In genomic region chr4:97235516-97235915, GRCh38 we compare ENCODE assay signal across 23 cellular contexts.
DNase-seq lines count a peak whose midpoint lies in the region; ATAC-seq and TF ChIP-seq lines count a peak whose summit lies in the region.
"Had no signal": no experiment of that assay in that cellular context is flagged by ENCODE, and none has a peak within 500 bp of the region (broad histone marks: within the 10 kb centered on the region; RNA-seq: fewer than 3 reads in every experiment).

No MANE protein-coding gene starts in this region.

- no peak overlapping the region for H3K4me2 ChIP-seq in H9 (ENCODE audit: insufficient read depth, insufficient read length, low read length)
- H3K4me2 ChIP-seq: KMS-11 had no signal

- H3K18ac ChIP-seq in H9 (ENCODE audit: insufficient read length, low read depth, low read length), result no peak overlapping the region

- H3K79me2 ChIP-seq in H9 (ENCODE audit: insufficient read depth, low read length), result no peaks in the 10 kb centered on the region

- H3T11ph ChIP-seq in H9 (ENCODE audit: low read length), result no peak overlapping the region

- no peaks in the 10 kb centered on the region for H3K23me2 ChIP-seq in H9 (ENCODE audit: insufficient read length, low read depth, low read length, poor library complexity, severe bottlenecking)

- H3K27me3 Mint-ChIP-seq in H9 (ENCODE audit: low read depth), result no peaks in the 10 kb centered on the region
- H3K27me3 Mint-ChIP-seq in endodermal cell (ENCODE audit: insufficient read depth), result no peaks in the 10 kb centered on the region
- no peaks in the 10 kb centered on the region for H3K27me3 Mint-ChIP-seq in neural crest cell (ENCODE audit: low read depth)
- no peaks in the 10 kb centered on the region for H3K27me3 Mint-ChIP-seq in activated CD4-positive, alpha-beta T cell treated with anti-CD3 and anti-CD28 coated beads, Interleukin-2, amount 10 ng/mL, durations not matched to agents 24 days and 14 days
- H3K27me3 Mint-ChIP-seq in CD4-positive, alpha-beta T cell, result no peaks in the 10 kb centered on the region
- H3K27me3 Mint-ChIP-seq: CD8-positive, alpha-beta memory T cell; stimulated activated naive CD8-positive, alpha-beta T cell treated with anti-CD3 and anti-CD28 coated beads, Interleukin-15, Interleukin-2, amounts not matched to agents 100 ng/mL and 50 ng/mL, for 24 hours had no signal

- no peak overlapping the region for H2AFZ ChIP-seq in H9 (ENCODE audit: low read length)

- H2BK20ac ChIP-seq in H9 (ENCODE audit: low read depth, low read length, poor library complexity, severe bottlenecking), result no peak overlapping the region

- H3K4me3 Mint-ChIP-seq in H9 (no peak overlapping the region), endodermal cell (no peak overlapping the region), neural crest cell (no peak overlapping the region)
- H3K4me3 Mint-ChIP-seq in activated CD4-positive, alpha-beta T cell treated with anti-CD3 and anti-CD28 coated beads, Interleukin-2, amount 10 ng/mL, durations not matched to agents 24 days and 14 days, result no peak overlapping the region
- no peak overlapping the region for H3K4me3 Mint-ChIP-seq in CD4-positive, alpha-beta T cell
- H3K4me3 Mint-ChIP-seq: CD8-positive, alpha-beta memory T cell; stimulated activated naive CD8-positive, alpha-beta T cell treated with anti-CD3 and anti-CD28 coated beads, Interleukin-15, Interleukin-2, amounts not matched to agents 100 ng/mL and 50 ng/mL, for 24 hours had no signal

- H3K9me3 ChIP-seq in H9 (ENCODE audit: control insufficient read depth, low read depth, low read length) (no peaks in the 10 kb centered on the region), endodermal cell (ENCODE audit: control insufficient read depth, low read length) (no peaks in the 10 kb centered on the region)
- H3K9me3 ChIP-seq in CD4-positive, alpha-beta T cell (ENCODE audit: control insufficient read depth, low read length), result no peaks in the 10 kb centered on the region
- H3K9me3 ChIP-seq: mucosa of descending colon, tibial nerve had no signal

- H3K9ac ChIP-seq in H9 (ENCODE audit: extremely low read depth, insufficient read length, low read length), result no peak overlapping the region
- no peak overlapping the region for H3K9ac ChIP-seq in endodermal cell (ENCODE audit: extremely low read depth, low read length, poor library complexity, severe bottlenecking)
- H3K9ac ChIP-seq: KMS-11 had no signal

- no peak overlapping the region for H4K5ac ChIP-seq in H9 (ENCODE audit: insufficient read length, low read depth, low read length)

- H3K56ac ChIP-seq in H9 (ENCODE audit: insufficient read length, low read depth, low read length), result no peak overlapping the region

- no peak overlapping the region for H2AK5ac ChIP-seq in H9 (ENCODE audit: insufficient read length, low read length)

- H3K14ac ChIP-seq in H9 (ENCODE audit: insufficient read depth, low read length), result no peak overlapping the region

- DNase-seq in H9, result peak; percentile 26
- DNase-seq in NCI-H748 (lab: John Stamatoyannopoulos, UW; ENCODE audit: unreplicated experiment), result peak; percentile 73
- DNase-seq in endodermal cell, result peak; percentile 68
- no peak for DNase-seq in neural crest cell (ENCODE audit: low read depth, low spot score)
- DNase-seq in activated CD4-positive, alpha-beta T cell treated with anti-CD3 and anti-CD28 coated beads, Interleukin-2, amount 10 ng/mL, durations not matched to agents 24 days and 14 days, result no peak
- DNase-seq in CD4-positive, alpha-beta T cell, result no peak
- DNase-seq in RWPE1 (ENCODE audit: low spot score), result no peak
- DNase-seq in mucosa of gallbladder (ENCODE audit: low spot score), result no peak
- DNase-seq: activated CD4-positive, alpha-beta T cell treated with anti-CD3 and anti-CD28 coated beads for 48 hours; CD8-positive, alpha-beta memory T cell; DND-41; left lung; mucosa of descending colon; NCI-H2029; NCI-H510A treated with DMSO at 0.1 percent for 48 hours; spleen; stimulated activated CD4-positive, alpha-beta T cell treated with anti-CD3 and anti-CD28 coated beads, Interleukin-4, amount 100 ng/mL, for 24 hours had no signal

- H3K4me1 ChIP-seq in H9 (ENCODE audit: insufficient read depth, low read length), result peaks cover 2% of the 10 kb centered on the region
- peaks cover 5% of the 10 kb centered on the region for H3K4me1 ChIP-seq in endodermal cell (ENCODE audit: control insufficient read depth, insufficient read depth, low read length)
- H3K4me1 ChIP-seq: left lung, spleen had no signal

- no peak for TF ChIP-seq CTCF in H9 (conservative IDR thresholded peaks at IDR 0.05)
- TF ChIP-seq CTCF in endodermal cell (conservative IDR thresholded peaks at IDR 0.05), result no peak
- no peak for TF ChIP-seq CTCF in neural crest cell (conservative IDR thresholded peaks at IDR 0.05)
- no peak for TF ChIP-seq CTCF in CD4-positive, alpha-beta T cell (IDR thresholded peaks at IDR 0.05)
- no peak for TF ChIP-seq CTCF in RWPE1 (conservative IDR thresholded peaks at IDR 0.05; ENCODE audit: low read depth)

- no peak for ATAC-seq in CD4-positive, alpha-beta T cell (ENCODE audit: poor library complexity)
- ATAC-seq: esophagus mucosa, left lung, mucosa of descending colon had no signal

- H3K27ac ChIP-seq in H9 (ENCODE audit: insufficient read length, low read depth, low read length) (no peak overlapping the region), endodermal cell (ENCODE audit: low read depth, low read length) (peak overlapping the region; percentile 61), RWPE1 (no peak overlapping the region)
- no peak overlapping the region for H3K27ac ChIP-seq in CD4-positive, alpha-beta T cell (ENCODE audit: low read depth, low read length)
- H3K27ac ChIP-seq: cardiac muscle cell, KMS-11, left lung, spleen, tibial nerve had no signal

- H2BK12ac ChIP-seq in H9 (ENCODE audit: insufficient read length, low read depth, low read length), result no peak overlapping the region

- peak overlapping the region; percentile 36 for H3K4me3 ChIP-seq in endodermal cell (ENCODE audit: low read length)
- H3K4me3 ChIP-seq: cardiac muscle cell, left lung, mucosa of descending colon, spleen, tibial nerve had no signal

- no CpG with 5 or more reads among the region's 3 CpGs for WGBS in H9 (ENCODE audit: extremely low coverage, insufficient read length, low lambda C conversion rate)
- WGBS in endodermal cell (ENCODE audit: insufficient coverage in 1 of 2, insufficient read length in 1 of 2), 2 experiments, result 22 to 52% methylated on average over 1 to 3 of the region's 3 CpGs

- no peak overlapping the region for H4K91ac ChIP-seq in H9 (ENCODE audit: insufficient read length, low read depth, low read length)

- H2BK15ac ChIP-seq in H9 (ENCODE audit: low read depth, low read length), result no peak overlapping the region

- no peaks in the 10 kb centered on the region for H3K79me1 ChIP-seq in H9 (ENCODE audit: insufficient read depth, low read depth, low read length, poor library complexity, severe bottlenecking)

- no peaks in the 10 kb centered on the region for H3K36me3 ChIP-seq in endodermal cell (ENCODE audit: control insufficient read depth, insufficient read depth, low read length)
- H3K36me3 ChIP-seq: cardiac muscle cell, left lung, spleen, tibial nerve had no signal

- H3K4ac ChIP-seq in H9 (ENCODE audit: low read depth, low read length), result no peak overlapping the region

- H2BK5ac ChIP-seq in H9 (ENCODE audit: insufficient read length, low read length), result no peak overlapping the region

- POLR2A ChIA-PET in CD4-positive, alpha-beta T cell (lab: Charles Lee), result no interaction called here
- POLR2A ChIA-PET in RWPE1 (lab: Yijun Ruan, JAX; ENCODE audit: low non-redundant PET), result no interaction called here

- H2BK120ac ChIP-seq in H9 (ENCODE audit: low read depth, low read length, poor library complexity, severe bottlenecking), result no peak overlapping the region

- H3K27me3 ChIP-seq in H9 (ENCODE audit: insufficient read depth, low read length) (no peaks in the 10 kb centered on the region), endodermal cell (ENCODE audit: control insufficient read depth, insufficient read depth, low read length, poor library complexity, severe bottlenecking) (no peaks in the 10 kb centered on the region)
- no peaks in the 10 kb centered on the region for H3K27me3 ChIP-seq in CD4-positive, alpha-beta T cell (ENCODE audit: control insufficient read depth, insufficient read depth, low read length)
- H3K27me3 ChIP-seq: cardiac muscle cell, left lung, spleen, tibial nerve had no signal

- no peaks in the 10 kb centered on the region for H4K20me1 ChIP-seq in H9 (ENCODE audit: control insufficient read depth, insufficient read depth, insufficient read length)

- H4K8ac ChIP-seq in H9 (replicated peaks; ENCODE audit: insufficient read length, low read depth, low read length), result no peak overlapping the region

- intact Hi-C loops in activated CD4-positive, alpha-beta T cell treated with anti-CD3 and anti-CD28 coated beads, Interleukin-2, amount 10 ng/mL, durations not matched to agents 24 days and 14 days (cut with micrococcal nuclease), result no loop called here
- intact Hi-C loops in CD4-positive, alpha-beta T cell (cut with DNase I, micrococcal nuclease), result no loop called here

- H3K9me3 Mint-ChIP-seq in H9 (no peaks in the 10 kb centered on the region), endodermal cell (no peaks in the 10 kb centered on the region), neural crest cell (no peaks in the 10 kb centered on the region)
- H3K9me3 Mint-ChIP-seq in activated CD4-positive, alpha-beta T cell treated with anti-CD3 and anti-CD28 coated beads, Interleukin-2, amount 10 ng/mL, durations not matched to agents 24 days and 14 days, result no peaks in the 10 kb centered on the region
- H3K9me3 Mint-ChIP-seq in CD4-positive, alpha-beta T cell, result peaks cover 11% of the 10 kb centered on the region

- H3K36me3 Mint-ChIP-seq in H9 (ENCODE audit: insufficient read depth in 1 of 3, low read depth in 3 of 3) (no peaks in the 10 kb centered on the region), endodermal cell (ENCODE audit: low read depth) (no peaks in the 10 kb centered on the region), neural crest cell (ENCODE audit: low read depth) (no peaks in the 10 kb centered on the region)
- no peaks in the 10 kb centered on the region for H3K36me3 Mint-ChIP-seq in activated CD4-positive, alpha-beta T cell treated with anti-CD3 and anti-CD28 coated beads, Interleukin-2, amount 10 ng/mL, durations not matched to agents 24 days and 14 days (ENCODE audit: low read depth)
- no peaks in the 10 kb centered on the region for H3K36me3 Mint-ChIP-seq in CD4-positive, alpha-beta T cell (ENCODE audit: low read depth)
- H3K36me3 Mint-ChIP-seq: CD8-positive, alpha-beta memory T cell had no signal

- peaks cover 9 to 11% of the 10 kb centered on the region in 2 experiments for H3K4me1 Mint-ChIP-seq in H9
- peaks cover 9% of the 10 kb centered on the region for H3K4me1 Mint-ChIP-seq in endodermal cell
- H3K4me1 Mint-ChIP-seq in neural crest cell, result peaks cover 32% of the 10 kb centered on the region
- no peaks in the 10 kb centered on the region for H3K4me1 Mint-ChIP-seq in activated CD4-positive, alpha-beta T cell treated with anti-CD3 and anti-CD28 coated beads, Interleukin-2, amount 10 ng/mL, durations not matched to agents 24 days and 14 days
- H3K4me1 Mint-ChIP-seq in CD4-positive, alpha-beta T cell (ENCODE audit: low read depth), result no peaks in the 10 kb centered on the region
- H3K4me1 Mint-ChIP-seq: CD8-positive, alpha-beta memory T cell had no signal

- CTCF ChIA-PET in CD4-positive, alpha-beta T cell (lab: Charles Lee), result no interaction called here
- CTCF ChIA-PET in RWPE1 (lab: Yijun Ruan, JAX), result no interaction called here

- H3K27ac Mint-ChIP-seq in H9 (peak overlapping the region in 2 of 3 experiments; percentile 4 to 42; a peak in 5 of 7 replicates), endodermal cell (no peak overlapping the region), neural crest cell (ENCODE audit: unreplicated experiment) (peak overlapping the region; percentile 27)
- H3K27ac Mint-ChIP-seq in activated CD4-positive, alpha-beta T cell treated with anti-CD3 and anti-CD28 coated beads, Interleukin-2, amount 10 ng/mL, durations not matched to agents 24 days and 14 days, result no peak overlapping the region
- H3K27ac Mint-ChIP-seq in CD4-positive, alpha-beta T cell, result no peak overlapping the region
- H3K27ac Mint-ChIP-seq: activated T-helper 2 cell treated with anti-CD3 and anti-CD28 coated beads, Interferon-gamma antibody, Interleukin-2, Interleukin-4, amounts not matched to agents 10 μg/mL and 5 μg/mL and 100 μg/mL, durations not matched to agents 14 hours and 24 hours and 36 hours; CD8-positive, alpha-beta memory T cell; stimulated activated naive CD8-positive, alpha-beta T cell treated with anti-CD3 and anti-CD28 coated beads, Interleukin-15, Interleukin-2, amounts not matched to agents 100 ng/mL and 50 ng/mL, for 24 hours had no signal

- no peak overlapping the region for H3K23ac ChIP-seq in H9 (ENCODE audit: insufficient read length, low read depth, low read length)

Comparison
In these comparisons a context has a peak if more than half of its experiments do, and no peak if none do; other contexts are left out.
1. DNase-seq: peak in H9 (single experiment), NCI-H748 (single experiment) and endodermal cell (single experiment); none in neural crest cell (single experiment), activated CD4-positive, alpha-beta T cell treated with anti-CD3 and anti-CD28 coated beads, Interleukin-2, amount 10 ng/mL, durations not matched to agents 24 days and 14 days (single experiment), CD4-positive, alpha-beta T cell (0 of 10), RWPE1 (single experiment) and mucosa of gallbladder (single experiment).
2. H3K27ac Mint-ChIP-seq: peak in H9 (2 of 3) and neural crest cell (single experiment); none in endodermal cell (single experiment), activated CD4-positive, alpha-beta T cell treated with anti-CD3 and anti-CD28 coated beads, Interleukin-2, amount 10 ng/mL, durations not matched to agents 24 days and 14 days (single experiment) and CD4-positive, alpha-beta T cell (single experiment).